10 cellular contexts compared by ENCODE assay signal in genomic region chr15:89772933-89773583, GRCh38. TPM values are rescaled to one million over a fixed set of nuclear protein-coding genes. Genes with fewer than 3 reads are reported as not detected.
DNase-seq lines count a peak whose midpoint lies in the region; ATAC-seq and TF ChIP-seq lines count a peak whose summit lies in the region.
"Had no signal": no experiment of that assay in that cellular context is flagged by ENCODE, and none has a peak within 500 bp of the region (broad histone marks: within the 10 kb centered on the region; RNA-seq: fewer than 3 reads in every experiment).

No MANE protein-coding gene starts in this region.

- TF ChIP-seq CTCF in 22Rv1 (IDR thresholded peaks at IDR 0.05) (peak; percentile 34), GM12874 (IDR thresholded peaks at IDR 0.05; ENCODE audit: insufficient read depth, low read depth, low read length) (0 out of 2 replicates have a peak, but pooled peaks have one; percentile 13), adrenal gland (IDR thresholded peaks at IDR 0.05) (peak in 2 of 6 experiments; percentile 5 to 15)

- H3K9me3 ChIP-seq in adrenal gland (replicated peaks in 1 of 3), result no peaks in the 10 kb centered on the region

- no peak overlapping the region for H3K27ac ChIP-seq in 22Rv1
- H3K27ac ChIP-seq in adrenal gland, result no peak overlapping the region

- TF ChIP-seq POLR2A in adrenal gland (IDR thresholded peaks at IDR 0.05), result no peak

- intact Hi-C loops in adrenal gland (cut with DNase I), result no loop called here

- H3K4me1 ChIP-seq in adrenal gland (replicated peaks in 1 of 2), result peaks cover 12 to 13% of the 10 kb centered on the region in 2 donors

- H3K27me3 ChIP-seq in adrenal gland, result no peaks in the 10 kb centered on the region

- no peak overlapping the region for H3K4me3 ChIP-seq in adrenal gland

- no peak overlapping the region for H3K27ac Mint-ChIP-seq in activated naive CD4-positive, alpha-beta T cell treated with anti-CD3 and anti-CD28 coated beads, Interleukin-2, amount 50 U/mL, for 72 hours

- ATAC-seq in HG02885 (IDR thresholded peaks at IDR 0.05; ENCODE audit: poor library complexity, unreplicated experiment), result no peak
- no peak for ATAC-seq in activated naive CD4-positive, alpha-beta T cell treated with anti-CD3 and anti-CD28 coated beads, Interleukin-2, amount 50 U/mL, for 72 hours
- ATAC-seq in GM19467 (IDR thresholded peaks at IDR 0.05; ENCODE audit: unreplicated experiment), result no peak
- ATAC-seq: activated T-cell treated with anti-CD3 and anti-CD28 coated beads, Interleukin-2, amount 50 U/mL, for 4 hours had no signal

- no peaks in the 10 kb centered on the region for H3K36me3 ChIP-seq in adrenal gland (replicated peaks in 1 of 2)

- WGBS in adrenal gland, 4 donors, result 70 to 78% (median 74%) methylated on average over 3 of the region's 3 CpGs

- DNase-seq in RPMI8226, result peak; percentile 55
- peak; percentile 50 for DNase-seq in fibroblast of peridontal ligament (ENCODE audit: extremely low read depth)
- DNase-seq in activated naive CD4-positive, alpha-beta T cell treated with anti-CD3 and anti-CD28 coated beads, Interleukin-2, amount 50 U/mL, for 72 hours (ENCODE audit: low spot score in 2 of 2), result no peak
- no peak for DNase-seq in adrenal gland
- DNase-seq: activated T-cell treated with anti-CD3 and anti-CD28 coated beads, Interleukin-2, amount 50 U/mL, for 4 hours; NCI-H1436 treated with DMSO at 0.1 percent for 48 hours had no signal

- no peaks in the 10 kb centered on the region for H3K36me3 Mint-ChIP-seq in activated naive CD4-positive, alpha-beta T cell treated with anti-CD3 and anti-CD28 coated beads, Interleukin-2, amount 50 U/mL, for 72 hours

- no peaks in the 10 kb centered on the region for H3K9me3 Mint-ChIP-seq in activated naive CD4-positive, alpha-beta T cell treated with anti-CD3 and anti-CD28 coated beads, Interleukin-2, amount 50 U/mL, for 72 hours
- H3K9me3 Mint-ChIP-seq: activated T-cell treated with anti-CD3 and anti-CD28 coated beads, Interleukin-2, amount 50 U/mL, for 4 hours had no signal

RNA-seq across cellular contexts. Expression of gene MESP2, which starts 3.1 kb away (rescaled TPM):
- total RNA-seq in activated naive CD4-positive, alpha-beta T cell treated with anti-CD3 and anti-CD28 coated beads, Interleukin-2, amount 50 U/mL, for 72 hours, result not detected
- 1 to 10 TPM in 1 of 8 donors, under 1 TPM in 4, not detected in 3; 0.34 to 1.7 (median 0.72) TPM for total RNA-seq in adrenal gland
- polyA plus RNA-seq in adrenal gland, result under 1 TPM; 0.37 to 0.57 (median 0.40) TPM
- total RNA-seq: activated T-cell treated with anti-CD3 and anti-CD28 coated beads, Interleukin-2, amount 50 U/mL, for 4 hours had no signal

RNA-seq across cellular contexts. Expression of gene MESP1, which starts 22.0 kb away (rescaled TPM):
- total RNA-seq in activated naive CD4-positive, alpha-beta T cell treated with anti-CD3 and anti-CD28 coated beads, Interleukin-2, amount 50 U/mL, for 72 hours, result 1 to 10 TPM; 3.0 to 6.2 TPM
- total RNA-seq in adrenal gland, result 1 to 10 TPM; 3.9 to 8.1 (median 6.2) TPM
- 10 to 100 TPM in 1 of 3 donors, 1 to 10 TPM in 1, under 1 TPM in 1; 0.46 to 11.7 (median 4.3) TPM for polyA plus RNA-seq in adrenal gland

RNA-seq across cellular contexts. Expression of gene ANPEP, which starts 41.6 kb away (rescaled TPM):
- total RNA-seq in activated naive CD4-positive, alpha-beta T cell treated with anti-CD3 and anti-CD28 coated beads, Interleukin-2, amount 50 U/mL, for 72 hours, result under 1 TPM; 0.33 to 0.34 TPM
- total RNA-seq in adrenal gland, result 10 to 100 TPM in 5 of 8 donors, 1 to 10 TPM in 3; 5.2 to 26.7 (median 15.3) TPM
- 10 to 100 TPM in 2 of 3 donors, 1 to 10 TPM in 1; 5.5 to 35.8 (median 17.5) TPM for polyA plus RNA-seq in adrenal gland

Comparison
In these comparisons a context has a peak if more than half of its experiments do, and no peak if none do; other contexts are left out.
1. DNase-seq: peak in RPMI8226 (single experiment) and fibroblast of peridontal ligament (single experiment); none in activated naive CD4-positive, alpha-beta T cell treated with anti-CD3 and anti-CD28 coated beads, Interleukin-2, amount 50 U/mL, for 72 hours (0 of 2) and adrenal gland (0 of 7).
2. RNA of gene ANPEP, which starts 41.6 kb away (total RNA-seq): 5.2 to 26.7 TPM in adrenal gland; 0.33 to 0.34 TPM in activated naive CD4-positive, alpha-beta T cell treated with anti-CD3 and anti-CD28 coated beads, Interleukin-2, amount 50 U/mL, for 72 hours; every median in the first group is over 4 times any median in the second.